In genomic region chr1:91129017-91129416, GRCh38 we compare ENCODE assay signal across 13 cellular contexts.
DNase-seq lines count a peak whose midpoint lies in the region; ATAC-seq lines count a peak whose summit lies in the region.
"Had no signal": no experiment of that assay in that cellular context is flagged by ENCODE, and none has a peak within 500 bp of the region (broad histone marks: within the 10 kb centered on the region; RNA-seq: fewer than 3 reads in every experiment).

No MANE protein-coding gene starts in this region.

- DNase-seq in NCI-H82 treated with DMSO at 0.1 percent for 48 hours (lab: John Stamatoyannopoulos, UW; ENCODE audit: unreplicated experiment) (peak; percentile 30), NCI-H82 (lab: John Stamatoyannopoulos, UW) (no peak), NCI-H526 (lab: John Stamatoyannopoulos, UW) (peak; percentile 37 to 62), left lobe of liver (ENCODE audit: low spot score) (no peak), occipital lobe (lab: John Stamatoyannopoulos, UW) (no peak)
- DNase-seq: AML-193; Caco-2; Calu3; CD4-positive, alpha-beta T cell; CD8-positive, alpha-beta T cell; DMS79 treated with DMSO at 0.1 percent for 48 hours; GF-D8 had no signal

- peak; percentile 76 for ATAC-seq in left lobe of liver
- ATAC-seq: A549; CD8-positive, alpha-beta T cell had no signal

Comparison
In these comparisons a context has a peak if more than half of its experiments do, and no peak if none do; other contexts are left out.
1. DNase-seq: peak in NCI-H82 treated with DMSO at 0.1 percent for 48 hours (single experiment) and NCI-H526 (2 of 2); none in NCI-H82 (single experiment), left lobe of liver (single experiment) and occipital lobe (single experiment).